In genomic region chr10:32378371-32379301, GRCh38 we compare ENCODE assay signal across 1 cellular context.
TF ChIP-seq lines count a peak whose summit lies in the region.

No MANE protein-coding gene starts in this region.

TF ChIP-seq in HepG2, 621 proteins besides CTCF, POLR2A, EP300 and RAD21 (continued from another document):
- TF ChIP-seq HNF1A (IDR thresholded peaks at IDR 0.05; ENCODE audit: low read depth) (no peak; the same call in 1 of the 2 replicates), HNF1A (CRISPR knock-in tag; IDR thresholded peaks at IDR 0.05; ENCODE audit: borderline replicate concordance) (peak; percentile 68; the same call in 1 of the 2 replicates), FOSL2 (CRISPR knock-in tag; IDR thresholded peaks at IDR 0.05) (peak; percentile 7; the same call in 1 of the 2 replicates)
